29 cellular contexts compared by ENCODE assay signal in the genomic region with DNA sequence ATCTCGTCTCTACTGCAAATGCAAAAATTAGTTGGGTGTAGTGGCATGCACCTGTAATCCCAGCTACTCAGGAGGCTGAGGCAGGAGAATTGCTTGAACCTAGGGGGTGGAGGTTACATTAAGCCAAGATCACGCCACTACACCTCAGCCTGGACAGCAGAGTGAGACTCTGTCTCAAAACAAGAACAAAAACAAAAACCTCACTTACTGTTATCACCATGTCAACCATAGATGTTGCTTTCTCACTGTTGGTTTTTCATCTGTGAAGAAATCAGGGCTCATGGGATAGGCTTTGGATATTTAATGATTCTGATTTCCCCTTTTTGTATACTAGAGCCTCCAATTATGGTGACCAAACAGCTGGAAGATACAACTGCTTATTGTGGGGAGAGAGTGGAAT. TPM values are rescaled to one million over a fixed set of nuclear protein-coding genes. Genes with fewer than 3 reads are reported as not detected.
"Had no signal": no experiment of that assay in that cellular context is flagged by ENCODE, and none has a peak within 500 bp of the region (broad histone marks: within the 10 kb centered on the region; RNA-seq: fewer than 3 reads in every experiment).

No MANE protein-coding gene starts in this region.

- ATAC-seq: activated CD8-positive, alpha-beta T cell treated with anti-CD3 and anti-CD28 coated beads, Interleukin-2, amount 10 ng/mL, durations not matched to agents 7 days and 5 days; activated naive CD4-positive, alpha-beta T cell treated with anti-CD3 and anti-CD28 coated beads, Interleukin-2, amount 50 U/mL, for 72 hours; activated T-cell treated with anti-CD3 and anti-CD28 coated beads, Interleukin-2, amount 50 U/mL, for 4 hours; body of pancreas had no signal

- H3K27ac Mint-ChIP-seq: activated CD8-positive, alpha-beta T cell treated with anti-CD3 and anti-CD28 coated beads, Interleukin-2, amount 10 ng/mL, durations not matched to agents 7 days and 5 days; activated naive CD4-positive, alpha-beta T cell treated with anti-CD3 and anti-CD28 coated beads, Interleukin-2, amount 50 U/mL, for 72 hours; activated naive CD8-positive, alpha-beta T cell treated with anti-CD3 and anti-CD28 coated beads, Interleukin-2, amount 50 U/mL, for 24 hours had no signal

- H3K36me3 ChIP-seq: ascending aorta, Peyer's patch, SJCRH30, WERI-Rb-1 had no signal

- H3K4me1 ChIP-seq: ascending aorta, Peyer's patch, SJCRH30 had no signal

- H3K27ac ChIP-seq: ascending aorta, body of pancreas, KMS-11, Peyer's patch, RWPE1, SJCRH30, WERI-Rb-1 had no signal

- DNase-seq: activated CD4-positive, alpha-beta T cell treated with anti-CD3 and anti-CD28 coated beads for 48 hours; activated CD4-positive, alpha-beta T cell treated with anti-CD3 and anti-CD28 coated beads, Interleukin-2, amount 50 U/mL, for 4 hours; activated CD4-positive, CD25-positive, alpha-beta regulatory T cell treated with anti-CD3 and anti-CD28 coated beads, Interleukin-2, amount 50 U/mL, for 72 hours; activated CD8-positive, alpha-beta memory T cell treated with anti-CD3 and anti-CD28 coated beads, Interleukin-2, amount 50 U/mL, for 48 hours; activated CD8-positive, alpha-beta T cell treated with anti-CD3 and anti-CD28 coated beads, Interleukin-2, amount 10 ng/mL, durations not matched to agents 7 days and 5 days; activated effector memory CD4-positive, alpha-beta T cell treated with anti-CD3 and anti-CD28 coated beads, Interleukin-2, amount 50 U/mL, for 16 hours; activated naive CD4-positive, alpha-beta T cell treated with Interleukin-2 at 50 U/mL for 16 hours; activated naive CD8-positive, alpha-beta T cell treated with anti-CD3 and anti-CD28 coated beads, Interleukin-2, amount 50 U/mL, for 24 hours; activated T-cell treated with anti-CD3 and anti-CD28 coated beads, Interleukin-2, amount 50 U/mL, for 4 hours; amniotic stem cell; body of pancreas; NCI-H1092; NCI-H1417 treated with DMSO at 0.1 percent for 48 hours; NCI-H1694; NCI-H2107; NCI-H69; NK-92 treated with Interleukin-12 subunit alpha and Interleukin-12 subunit beta, amount 100 ng/mL, for 24 hours; Peyer's patch; Right ventricle myocardium superior; SJCRH30; SK-N-SH; T-helper 1 cell; WERI-Rb-1 had no signal

- H3K36me3 Mint-ChIP-seq: activated naive CD4-positive, alpha-beta T cell treated with anti-CD3 and anti-CD28 coated beads, Interleukin-2, amount 50 U/mL, for 72 hours had no signal

- H3K27me3 ChIP-seq: body of pancreas, Peyer's patch, SJCRH30 had no signal

- H3K4me3 Mint-ChIP-seq: activated CD8-positive, alpha-beta T cell treated with anti-CD3 and anti-CD28 coated beads, Interleukin-2, amount 10 ng/mL, durations not matched to agents 7 days and 5 days; activated naive CD8-positive, alpha-beta T cell treated with anti-CD3 and anti-CD28 coated beads, Interleukin-2, amount 50 U/mL, for 24 hours; activated T-cell treated with anti-CD3 and anti-CD28 coated beads, Interleukin-2, amount 50 U/mL, for 4 hours; central memory CD8-positive, alpha-beta T cell had no signal

- H3K9me3 Mint-ChIP-seq: activated naive CD4-positive, alpha-beta T cell treated with anti-CD3 and anti-CD28 coated beads, Interleukin-2, amount 50 U/mL, for 72 hours; activated naive CD8-positive, alpha-beta T cell treated with anti-CD3 and anti-CD28 coated beads, Interleukin-2, amount 50 U/mL, for 24 hours; activated T-cell treated with anti-CD3 and anti-CD28 coated beads, Interleukin-2, amount 50 U/mL, for 4 hours; central memory CD8-positive, alpha-beta T cell had no signal

- H3K4me3 ChIP-seq: ascending aorta, body of pancreas, Peyer's patch, SJCRH30 had no signal

- H3K9me3 ChIP-seq: ascending aorta, body of pancreas, Peyer's patch, SJCRH30, SK-N-SH had no signal

RNA-seq across cellular contexts. Expression of a gene that starts 52.9 kb away (rescaled TPM):
- total RNA-seq: activated CD8-positive, alpha-beta T cell treated with anti-CD3 and anti-CD28 coated beads, Interleukin-2, amount 10 ng/mL, durations not matched to agents 7 days and 5 days; activated naive CD4-positive, alpha-beta T cell treated with anti-CD3 and anti-CD28 coated beads, Interleukin-2, amount 50 U/mL, for 72 hours; activated T-cell treated with anti-CD3 and anti-CD28 coated beads, Interleukin-2, amount 50 U/mL, for 4 hours; ascending aorta; SJCRH30; T-helper 2 cell treated with Interferon-gamma antibody and Interleukin-4, amounts not matched to agents 100 ng/mL and 5 ng/mL, for 36 hours had no signal
